In the genomic region with DNA sequence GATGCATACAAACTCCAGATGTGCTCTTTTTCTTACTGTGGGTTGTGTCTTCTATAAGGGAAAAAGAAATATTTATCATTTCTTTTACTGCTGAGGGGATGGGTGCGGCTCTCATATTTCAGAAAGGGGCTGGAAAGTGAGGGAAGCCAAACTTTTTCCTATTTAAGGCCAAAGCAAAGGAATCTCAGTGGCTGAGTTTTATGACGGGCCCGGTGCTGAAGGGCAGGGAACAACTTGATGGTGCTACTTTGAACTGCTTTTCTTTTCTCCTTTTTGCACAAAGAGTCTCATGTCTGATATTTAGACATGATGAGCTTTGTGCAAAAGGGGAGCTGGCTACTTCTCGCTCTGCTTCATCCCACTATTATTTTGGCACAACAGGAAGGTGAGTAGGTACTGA, we compare ENCODE assay signal across 8 cellular contexts. TPM values are rescaled to one million over a fixed set of nuclear protein-coding genes. Genes with fewer than 3 reads are reported as not detected.
DNase-seq lines count a peak whose midpoint lies in the region; ATAC-seq and TF ChIP-seq lines count a peak whose summit lies in the region.

Gene COL3A1, plus strand, starts transcription at position 190 of the 400 bp plus-strand sequence. Its CDS starts 117 bp downstream, at position 307.

- peak; percentile 24 for TF ChIP-seq POLR2A in right lobe of liver (IDR thresholded peaks at IDR 0.05)

- peaks cover 4% of the 10 kb centered on the region in 2 experiments; a peak in 3 of 4 replicates for H3K4me1 Mint-ChIP-seq in H9

- H3K27ac Mint-ChIP-seq in H9 = no peak within 1 kb of the TSS

- 77% methylated on average over 4 of the region's 4 CpGs for WGBS in right lobe of liver (ENCODE audit: insufficient coverage, low coverage, low lambda C conversion rate, missing lambda C conversion rate)
- WGBS in H9 (ENCODE audit: extremely low coverage, insufficient read length, low lambda C conversion rate) = no CpG with 5 or more reads among the region's 4 CpGs

- H3K36me3 ChIP-seq in colonic mucosa (no peaks in the 10 kb centered on the region), right lobe of liver (no peaks in the 10 kb centered on the region), stomach smooth muscle (ENCODE audit: control insufficient read depth in 2 of 2, insufficient read depth in 2 of 2, low read length in 2 of 2) (no peaks in the 10 kb centered on the region)

- H3K79me2 ChIP-seq in H9 (ENCODE audit: insufficient read depth, low read length) = no peaks in the 10 kb centered on the region

- DNase-seq in HCEC 1CT (peak; percentile 84), colonic mucosa (peak; percentile 37), right lobe of liver (no peak), NOMO-1 (lab: John Stamatoyannopoulos, UW; ENCODE audit: unreplicated experiment in 2 of 2) (no peak), H9 (no peak)

- no peaks in the 10 kb centered on the region for H3K36me3 Mint-ChIP-seq in H9 (ENCODE audit: insufficient read depth in 1 of 3, low read depth in 3 of 3)

- no peak within 1 kb of the TSS for H4K91ac ChIP-seq in H9 (ENCODE audit: insufficient read length, low read depth, low read length)

- no peak within 1 kb of the TSS for H3K4me3 Mint-ChIP-seq in H9

- no peak within 1 kb of the TSS for H3K18ac ChIP-seq in H9 (ENCODE audit: insufficient read length, low read depth, low read length)

- H3K27me3 Mint-ChIP-seq in H9 (ENCODE audit: low read depth) = no peaks in the 10 kb centered on the region

- H2BK12ac ChIP-seq in H9 (ENCODE audit: insufficient read length, low read depth, low read length) = no peak within 1 kb of the TSS

- H2BK120ac ChIP-seq in H9 (ENCODE audit: low read depth, low read length, poor library complexity, severe bottlenecking) = no peak within 1 kb of the TSS

- H3K9ac ChIP-seq in colonic mucosa (ENCODE audit: low read depth in 2 of 2, low read length in 2 of 2) (peak within 1 kb of the TSS; percentile 30 to 67), stomach smooth muscle (ENCODE audit: low read length in 2 of 2) (peak within 1 kb of the TSS; percentile 83 to 90), H9 (ENCODE audit: extremely low read depth, insufficient read length, low read length) (no peak within 1 kb of the TSS)

- no peak within 1 kb of the TSS for H3K14ac ChIP-seq in H9 (ENCODE audit: insufficient read depth, low read length)

- intact Hi-C loops in colonic mucosa (cut with DNase I) (no loop called here), right lobe of liver (cut with DNase I) (no loop called here)

- H2AFZ ChIP-seq in H9 (ENCODE audit: low read length) = no peak within 1 kb of the TSS

- TF ChIP-seq CTCF in colonic mucosa (IDR thresholded peaks at IDR 0.05) (no peak), right lobe of liver (IDR thresholded peaks at IDR 0.05) (no peak), H9 (conservative IDR thresholded peaks at IDR 0.05) (no peak)

- ATAC-seq in right lobe of liver (no peak), HG03469 (IDR thresholded peaks at IDR 0.05; ENCODE audit: unreplicated experiment) (no peak), GM21786 (IDR thresholded peaks at IDR 0.05; ENCODE audit: unreplicated experiment) (no peak)

- H3K27ac ChIP-seq in colonic mucosa (peak within 1 kb of the TSS; percentile 35), right lobe of liver (peak within 1 kb of the TSS in 2 of 3 donors; percentile 14), stomach smooth muscle (ENCODE audit: low read length) (peak within 1 kb of the TSS; percentile 86), H9 (ENCODE audit: insufficient read length, low read depth, low read length) (no peak within 1 kb of the TSS)

- no peak within 1 kb of the TSS for H3K23ac ChIP-seq in H9 (ENCODE audit: insufficient read length, low read depth, low read length)

- no peak within 1 kb of the TSS for H3K56ac ChIP-seq in H9 (ENCODE audit: insufficient read length, low read depth, low read length)

- H2BK5ac ChIP-seq in H9 (ENCODE audit: insufficient read length, low read length) = no peak within 1 kb of the TSS

- H3K4me3 ChIP-seq in colonic mucosa (peak within 1 kb of the TSS; percentile 28), right lobe of liver (peak within 1 kb of the TSS in 2 of 3 donors; percentile 27 to 29), stomach smooth muscle (ENCODE audit: low read length in 2 of 2) (peak within 1 kb of the TSS; percentile 81 to 92)

- no peak within 1 kb of the TSS for H2BK15ac ChIP-seq in H9 (ENCODE audit: low read depth, low read length)

- H4K20me1 ChIP-seq in H9 (ENCODE audit: control insufficient read depth, insufficient read depth, insufficient read length) = no peaks in the 10 kb centered on the region

- H3K4me1 ChIP-seq in colonic mucosa (no peaks in the 10 kb centered on the region), right lobe of liver (no peaks in the 10 kb centered on the region), stomach smooth muscle (ENCODE audit: control insufficient read depth, insufficient read depth, low read length) (peaks cover 9% of the 10 kb centered on the region), H9 (ENCODE audit: insufficient read depth, low read length) (no peaks in the 10 kb centered on the region; the same call in 1 of the 2 replicates)

- H3K9me3 Mint-ChIP-seq in H9 = no peaks in the 10 kb centered on the region

- no peaks in the 10 kb centered on the region for H3K79me1 ChIP-seq in H9 (ENCODE audit: insufficient read depth, low read depth, low read length, poor library complexity, severe bottlenecking)

- no peaks in the 10 kb centered on the region for H3K9me3 ChIP-seq in colonic mucosa
- no peaks in the 10 kb centered on the region for H3K9me3 ChIP-seq in right lobe of liver
- no peaks in the 10 kb centered on the region for H3K9me3 ChIP-seq in stomach smooth muscle (ENCODE audit: control insufficient read depth in 2 of 2, low read length in 2 of 2)
- H3K9me3 ChIP-seq in H9 (ENCODE audit: control insufficient read depth, low read depth, low read length) = no peaks in the 10 kb centered on the region

- H2AK5ac ChIP-seq in H9 (ENCODE audit: insufficient read length, low read length) = no peak within 1 kb of the TSS

- H4K5ac ChIP-seq in H9 (ENCODE audit: insufficient read length, low read depth, low read length) = no peak within 1 kb of the TSS

- no peaks in the 10 kb centered on the region for H3K23me2 ChIP-seq in H9 (ENCODE audit: insufficient read length, low read depth, low read length, poor library complexity, severe bottlenecking)

- no peak within 1 kb of the TSS for H4K8ac ChIP-seq in H9 (replicated peaks; ENCODE audit: insufficient read length, low read depth, low read length)

- H2BK20ac ChIP-seq in H9 (ENCODE audit: low read depth, low read length, poor library complexity, severe bottlenecking) = no peak within 1 kb of the TSS

- no peak within 1 kb of the TSS for H3K4ac ChIP-seq in H9 (ENCODE audit: low read depth, low read length)

- H3K27me3 ChIP-seq in colonic mucosa (no peaks in the 10 kb centered on the region), right lobe of liver (peaks cover 0 to 4% of the 10 kb centered on the region in 2 donors), stomach smooth muscle (ENCODE audit: control insufficient read depth in 1 of 2, insufficient read depth in 2 of 2, low read length in 2 of 2) (no peaks in the 10 kb centered on the region), H9 (ENCODE audit: insufficient read depth, low read length) (no peaks in the 10 kb centered on the region)

- no peak within 1 kb of the TSS for H3T11ph ChIP-seq in H9 (ENCODE audit: low read length)

- H3K4me2 ChIP-seq in H9 (ENCODE audit: insufficient read depth, insufficient read length, low read length) = no peak within 1 kb of the TSS

RNA-seq across cellular contexts. Expression of gene COL3A1, which starts in this region (rescaled TPM):
- total RNA-seq in colonic mucosa = 100 to 1,000 TPM; 119 to 260 TPM
- 10 to 100 TPM; 13.8 to 97.0 (median 60.9) TPM for total RNA-seq in right lobe of liver
- total RNA-seq in H9 (2021) = not detected in 2 replicates

Comparison
In these comparisons a context has a peak if more than half of its experiments do, and no peak if none do; other contexts are left out.
1. RNA of gene COL3A1 (total RNA-seq): 119 to 260 TPM in colonic mucosa and 13.8 to 97.0 TPM in right lobe of liver; not detected in H9; every median in the first group is over 10 times any median in the second.
2. DNase-seq: peak in HCEC 1CT (single experiment) and colonic mucosa (single experiment); none in right lobe of liver (0 of 3), NOMO-1 (0 of 2) and H9 (single experiment).
3. H3K4me3 ChIP-seq: peak in every context shown above with its lines; median percentile 86 in stomach smooth muscle; 28 in colonic mucosa; 28 in right lobe of liver.